In genomic region chr14:44766285-44766684, GRCh38 we compare ENCODE assay signal across 9 cellular contexts.
"Had no signal": no experiment of that assay in that cellular context is flagged by ENCODE, and none has a peak within 500 bp of the region (broad histone marks: within the 10 kb centered on the region; RNA-seq: fewer than 3 reads in every experiment).

No MANE protein-coding gene starts in this region.

- H3K4me3 ChIP-seq: HAP-1 had no signal

- H3K9me3 ChIP-seq: HAP-1 had no signal

- DNase-seq: GOT3, H7, HFFc6, KBM-7 had no signal

- H3K27ac ChIP-seq: HL-60, KMS-11 had no signal

- ATAC-seq: HCT116 had no signal

- H3K4me2 ChIP-seq: KMS-11 had no signal

- H3K36me3 ChIP-seq: HAP-1 had no signal

- H3K4me3 Mint-ChIP-seq: HFFc6, IgD-negative memory B cell had no signal

- H3K4me1 Mint-ChIP-seq: IgD-negative memory B cell had no signal

- H3K27ac Mint-ChIP-seq: HFFc6 had no signal

- H3K36me3 Mint-ChIP-seq: IgD-negative memory B cell had no signal

- H3K9ac ChIP-seq: KMS-11 had no signal
